Comparison of ENCODE assay signal across 16 cellular contexts in genomic region chr12:125890983-125891382, GRCh38.
A peak's percentile ranks its signal among the peaks of the same experiment; 100 is the strongest.
DNase-seq lines count a peak whose midpoint lies in the region; ATAC-seq and TF ChIP-seq lines count a peak whose summit lies in the region.
"Had no signal": no experiment of that assay in that cellular context is flagged by ENCODE, and none has a peak within 500 bp of the region (broad histone marks: within the 10 kb centered on the region; RNA-seq: fewer than 3 reads in every experiment).

No MANE protein-coding gene starts in this region.

- H3K9me3 ChIP-seq in left ventricle myocardium inferior (replicated peaks), result peaks cover 8% of the 10 kb centered on the region
- H3K9me3 ChIP-seq: uterus had no signal

- peak overlapping the region; percentile 86 for H3K27ac ChIP-seq in left ventricle myocardium inferior (replicated peaks)
- H3K27ac ChIP-seq: uterus had no signal

- in situ Hi-C loops in astrocyte of the cerebellum (cut with HindIII; ENCODE audit: low sequenced_read_pairs), result no loop called here

- H3K4me1 ChIP-seq in left ventricle myocardium inferior, result peaks cover 18% of the 10 kb centered on the region
- H3K4me1 ChIP-seq: uterus had no signal

- DNase-seq in H4 (ENCODE audit: low spot score) (peak; percentile 86), astrocyte of the cerebellum (ENCODE audit: low read depth) (peak; percentile 23), left ventricle myocardium inferior (peak; percentile 22), osteocyte (ENCODE audit: extremely low spot score, unreplicated experiment) (no peak), left lobe of liver (ENCODE audit: low spot score) (no peak), NOMO-1 treated with dmso at 0.1 percent for 144 hours (lab: John Stamatoyannopoulos, UW; ENCODE audit: unreplicated experiment) (no peak)
- no peak for DNase-seq in activated T-cell treated with anti-CD3 and anti-CD28 coated beads, Interleukin-2, amount 50 U/mL, for 4 hours
- DNase-seq: CD8-positive, alpha-beta T cell; cortex of kidney; EL; NCI-H1930; NCI-H446; stimulated activated naive CD8-positive, alpha-beta T cell treated with anti-CD3 and anti-CD28 coated beads, Interleukin-15, Interleukin-2, amounts not matched to agents 100 U/mL and 50 U/mL, for 24 hours; uterus had no signal

- H3K4me1 Mint-ChIP-seq in osteocyte (ENCODE audit: unreplicated experiment), result peaks cover 47% of the 10 kb centered on the region
- H3K4me1 Mint-ChIP-seq in activated T-cell treated with anti-CD3 and anti-CD28 coated beads, Interleukin-2, amount 50 U/mL, for 4 hours (ENCODE audit: low read depth), result no peaks in the 10 kb centered on the region

- no peaks in the 10 kb centered on the region for H3K27me3 ChIP-seq in left ventricle myocardium inferior (ENCODE audit: low read depth)
- H3K27me3 ChIP-seq: uterus had no signal

- H3K36me3 Mint-ChIP-seq in osteocyte (ENCODE audit: unreplicated experiment), result no peaks in the 10 kb centered on the region
- no peaks in the 10 kb centered on the region for H3K36me3 Mint-ChIP-seq in activated T-cell treated with anti-CD3 and anti-CD28 coated beads, Interleukin-2, amount 50 U/mL, for 4 hours (ENCODE audit: insufficient read depth)
- H3K36me3 Mint-ChIP-seq: CD8-positive, alpha-beta T cell had no signal

- no peak for TF ChIP-seq CTCF in astrocyte of the cerebellum (IDR thresholded peaks at IDR 0.05; ENCODE audit: low read depth, low read length, missing control alignments)
- no peak for TF ChIP-seq CTCF in left ventricle myocardium inferior (IDR thresholded peaks at IDR 0.05; ENCODE audit: borderline replicate concordance)
- TF ChIP-seq CTCF in osteocyte (IDR thresholded peaks at IDR 0.05), result no peak

- peak overlapping the region; percentile 93 for H3K27ac Mint-ChIP-seq in osteocyte (ENCODE audit: unreplicated experiment)
- H3K27ac Mint-ChIP-seq: CD8-positive, alpha-beta T cell had no signal

- H3K4me3 ChIP-seq in astrocyte of the cerebellum (ENCODE audit: low read depth, low read length), result no peak overlapping the region
- no peak overlapping the region for H3K4me3 ChIP-seq in left ventricle myocardium inferior
- H3K4me3 ChIP-seq: uterus had no signal

- H3K36me3 ChIP-seq in left ventricle myocardium inferior, result no peaks in the 10 kb centered on the region
- H3K36me3 ChIP-seq: uterus had no signal

- H3K9me3 Mint-ChIP-seq in osteocyte (ENCODE audit: unreplicated experiment), result no peaks in the 10 kb centered on the region
- H3K9me3 Mint-ChIP-seq in activated T-cell treated with anti-CD3 and anti-CD28 coated beads, Interleukin-2, amount 50 U/mL, for 4 hours, result no peaks in the 10 kb centered on the region
- H3K9me3 Mint-ChIP-seq: CD8-positive, alpha-beta T cell; nephron had no signal

- ATAC-seq in left lobe of liver (no peak), GM19035 (IDR thresholded peaks at IDR 0.05; ENCODE audit: unreplicated experiment) (no peak)
- ATAC-seq in activated T-cell treated with anti-CD3 and anti-CD28 coated beads, Interleukin-2, amount 50 U/mL, for 4 hours, result no peak
- ATAC-seq: CD8-positive, alpha-beta T cell; stimulated activated naive CD8-positive, alpha-beta T cell treated with anti-CD3 and anti-CD28 coated beads, Interleukin-15, Interleukin-2, amounts not matched to agents 100 U/mL and 50 U/mL, for 24 hours had no signal

- H3K4me3 Mint-ChIP-seq in osteocyte (ENCODE audit: unreplicated experiment), result peak overlapping the region; percentile 51
- no peak overlapping the region for H3K4me3 Mint-ChIP-seq in activated T-cell treated with anti-CD3 and anti-CD28 coated beads, Interleukin-2, amount 50 U/mL, for 4 hours
- H3K4me3 Mint-ChIP-seq: CD8-positive, alpha-beta T cell; nephron had no signal

- H3K27me3 Mint-ChIP-seq in osteocyte (ENCODE audit: unreplicated experiment), result no peaks in the 10 kb centered on the region
- no peaks in the 10 kb centered on the region for H3K27me3 Mint-ChIP-seq in activated T-cell treated with anti-CD3 and anti-CD28 coated beads, Interleukin-2, amount 50 U/mL, for 4 hours (ENCODE audit: low read depth)

- intact Hi-C loops in left ventricle myocardium inferior (cut with micrococcal nuclease), result no loop called here

Comparison
In these comparisons a context has a peak if more than half of its experiments do, and no peak if none do; other contexts are left out.
1. DNase-seq: peak in H4 (single experiment), astrocyte of the cerebellum (single experiment) and left ventricle myocardium inferior (single experiment); none in osteocyte (single experiment), left lobe of liver (single experiment), activated T-cell treated with anti-CD3 and anti-CD28 coated beads, Interleukin-2, amount 50 U/mL, for 4 hours (single experiment) and NOMO-1 treated with dmso at 0.1 percent for 144 hours (single experiment).